Comparison of ENCODE assay signal across 8 cellular contexts in the genomic region with DNA sequence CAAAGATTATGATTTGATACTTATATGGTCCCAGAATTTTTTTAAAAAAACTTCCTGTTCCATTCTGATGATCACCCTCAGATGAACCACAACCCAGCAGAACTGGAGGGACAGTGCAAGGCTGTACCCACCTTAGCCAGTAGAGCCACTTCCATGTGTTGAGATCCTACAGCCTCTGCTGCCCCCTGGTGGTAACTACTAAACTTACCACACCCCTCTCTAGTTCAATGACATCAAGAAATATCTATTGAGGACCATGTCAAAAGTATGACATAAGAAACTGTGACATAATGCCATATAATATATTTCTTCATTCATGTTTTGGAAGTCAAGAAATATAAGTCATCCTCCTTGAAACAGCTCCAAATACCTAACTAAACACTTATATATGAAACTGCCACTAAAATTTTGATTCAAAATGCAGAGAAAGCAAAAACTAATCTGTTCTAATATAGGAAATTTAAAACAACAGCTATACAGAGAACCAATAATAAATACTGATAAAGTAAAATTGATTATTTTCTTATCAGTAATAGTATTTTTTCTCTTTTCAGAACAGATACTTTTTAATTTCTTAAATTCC.
DNase-seq lines count a peak whose midpoint lies in the region; ATAC-seq lines count a peak whose summit lies in the region.

No MANE protein-coding gene starts in this region.

- peak; percentile 85 to 87 for DNase-seq in AML-193 (lab: John Stamatoyannopoulos, UW)
- peak; percentile 78 for DNase-seq in NCI-H2171 treated with DMSO at 0.1 percent for 48 hours (lab: John Stamatoyannopoulos, UW)
- DNase-seq in activated CD4-positive, CD25-positive, alpha-beta regulatory T cell (lab: John Stamatoyannopoulos, UW) = peak; percentile 30 to 51 (median 36)
- peak; percentile 55 for DNase-seq in central memory CD4-positive, alpha-beta T cell
- DNase-seq in kidney glomerular epithelial cell (lab: John Stamatoyannopoulos, UW) = peak; percentile 58
- DNase-seq in stimulated activated CD4-positive, alpha-beta T cell treated with anti-CD3 and anti-CD28 coated beads, Interleukin-2, amount 100 ng/mL, for 48 hours = peak; percentile 67 to 69

- ATAC-seq in GM18873 (IDR thresholded peaks at IDR 0.05; ENCODE audit: low FRiP score, unreplicated experiment) = peak; percentile 97
- peak; percentile 96 for ATAC-seq in HG03097 (IDR thresholded peaks at IDR 0.05; ENCODE audit: low FRiP score, unreplicated experiment)

Comparison
In these comparisons a context has a peak if more than half of its experiments do, and no peak if none do; other contexts are left out.
1. Peak in every context shown above with its lines: DNase-seq and ATAC-seq.
2. DNase-seq: peak in every context shown above with its lines; median percentile 86 in AML-193; 78 in NCI-H2171 treated with DMSO at 0.1 percent for 48 hours; 68 in stimulated activated CD4-positive, alpha-beta T cell treated with anti-CD3 and anti-CD28 coated beads, Interleukin-2, amount 100 ng/mL, for 48 hours; 58 in kidney glomerular epithelial cell; 55 in central memory CD4-positive, alpha-beta T cell; 36 in activated CD4-positive, CD25-positive, alpha-beta regulatory T cell.